ENCODE assay signal across 8 cellular contexts in the genomic region with DNA sequence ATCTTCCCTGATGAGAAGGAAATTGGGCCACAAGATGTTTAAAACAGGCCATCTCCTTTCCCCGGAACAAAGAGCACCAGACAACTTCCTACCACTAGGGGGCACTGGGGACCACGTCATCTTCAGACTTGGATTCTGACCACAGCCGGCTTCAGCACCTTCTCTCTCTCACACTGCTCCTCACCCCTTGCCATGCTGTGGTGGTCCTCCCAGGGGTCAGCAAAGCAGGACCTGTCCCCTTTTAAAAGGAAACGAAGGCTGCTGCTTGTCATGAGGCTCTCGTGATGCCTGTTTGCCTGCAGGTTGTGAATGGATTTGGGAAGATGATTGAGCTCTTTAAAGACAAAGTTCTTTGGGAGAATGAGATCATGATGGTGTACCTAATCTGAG.
DNase-seq lines count a peak whose midpoint lies in the region.

No MANE protein-coding gene starts in this region.

- H3K4me1 ChIP-seq in NT2/D1 (ENCODE audit: insufficient read depth, insufficient read length) (no peaks in the 10 kb centered on the region), muscle layer of colon (ENCODE audit: insufficient read depth, low read length) (peaks cover 45% of the 10 kb centered on the region)

- peak overlapping the region; percentile 59 for H3K27ac ChIP-seq in epithelial cell of prostate
- peak overlapping the region; percentile 71 for H3K27ac ChIP-seq in muscle layer of colon (ENCODE audit: low read depth, low read length)

- peaks cover 77% of the 10 kb centered on the region for H3K36me3 ChIP-seq in NT2/D1 (ENCODE audit: insufficient read depth, insufficient read length, low read length)
- H3K36me3 ChIP-seq in muscle layer of colon (ENCODE audit: insufficient read depth, low read length) = peaks cover 35% of the 10 kb centered on the region

- H3K9ac ChIP-seq in NT2/D1 (ENCODE audit: insufficient read length, low read depth) (no peak overlapping the region), muscle layer of colon (ENCODE audit: low read length) (no peak overlapping the region)

- H3K4me3 ChIP-seq in NT2/D1 (ENCODE audit: insufficient read length, low read depth) (no peak overlapping the region), muscle layer of colon (ENCODE audit: low read depth in 1 of 2, low read length in 2 of 2) (no peak overlapping the region)

- DNase-seq in SHP77 (lab: John Stamatoyannopoulos, UW) (peak; percentile 63 to 70), SHP77 treated with DMSO at 0.1 percent for 48 hours (lab: John Stamatoyannopoulos, UW) (no peak), HK-2 (ENCODE audit: unreplicated experiment) (peak; percentile 69), NT2/D1 (ENCODE audit: low read depth, low spot score) (peak; percentile 78), epithelial cell of prostate (ENCODE audit: low read depth, low spot score) (no peak)
- DNase-seq in activated CD8-positive, alpha-beta memory T cell treated with anti-CD3 and anti-CD28 coated beads, Interleukin-2, amount 50 U/mL, for 24 hours (ENCODE audit: extremely low read depth) = peak; percentile 64
- DNase-seq in stimulated activated CD8-positive, alpha-beta memory T cell treated with anti-CD3 and anti-CD28 coated beads, Interleukin-4, amount 100 ng/mL, for 4 hours (ENCODE audit: low read depth in 2 of 2, low spot score in 1 of 2) = peak; percentile 62 to 68

- H3K27me3 ChIP-seq in NT2/D1 (ENCODE audit: insufficient read depth, insufficient read length) = no peaks in the 10 kb centered on the region
- no peaks in the 10 kb centered on the region for H3K27me3 ChIP-seq in muscle layer of colon (ENCODE audit: control insufficient read depth in 1 of 2, insufficient read depth in 2 of 2, low read length in 2 of 2)

- H3K9me3 ChIP-seq in NT2/D1 (ENCODE audit: insufficient read depth, low read length) (no peaks in the 10 kb centered on the region), muscle layer of colon (ENCODE audit: low read length) (no peaks in the 10 kb centered on the region)

Comparison
In these comparisons a context has a peak if more than half of its experiments do, and no peak if none do; other contexts are left out.
1. DNase-seq: peak in SHP77 (2 of 2), HK-2 (single experiment), NT2/D1 (single experiment), activated CD8-positive, alpha-beta memory T cell treated with anti-CD3 and anti-CD28 coated beads, Interleukin-2, amount 50 U/mL, for 24 hours (single experiment) and stimulated activated CD8-positive, alpha-beta memory T cell treated with anti-CD3 and anti-CD28 coated beads, Interleukin-4, amount 100 ng/mL, for 4 hours (2 of 2); none in SHP77 treated with DMSO at 0.1 percent for 48 hours (single experiment) and epithelial cell of prostate (single experiment).